ENCODE assay signal across 10 cellular contexts in genomic region chr16:56742030-56742984, GRCh38. TPM values are rescaled to one million over a fixed set of nuclear protein-coding genes. Genes with fewer than 3 reads are reported as not detected.
DNase-seq lines count a peak whose midpoint lies in the region; ATAC-seq lines count a peak whose summit lies in the region.
"Had no signal": no experiment of that assay in that cellular context is flagged by ENCODE, and none has a peak within 500 bp of the region (broad histone marks: within the 10 kb centered on the region; RNA-seq: fewer than 3 reads in every experiment).

No MANE protein-coding gene starts in this region.

- H3K79me1 ChIP-seq in mesendoderm (ENCODE audit: low read length): peaks cover 16% of the 10 kb centered on the region

- no peak overlapping the region for H3K4ac ChIP-seq in mesendoderm (ENCODE audit: low read depth, low read length)

- no CpG with 5 or more reads among the region's 5 CpGs for WGBS in mesendoderm (ENCODE audit: extremely low coverage, insufficient coverage, low lambda C conversion rate)

- H3K18ac ChIP-seq in mesendoderm (ENCODE audit: low read length): peak overlapping the region; percentile 80

- no peak overlapping the region for H3K27ac ChIP-seq in mesendoderm (ENCODE audit: low read depth, low read length)

- peaks cover 34% of the 10 kb centered on the region for H3K79me2 ChIP-seq in mesendoderm (ENCODE audit: control insufficient read depth, insufficient read depth, low read length)

- no peak overlapping the region for H2AK5ac ChIP-seq in mesendoderm (ENCODE audit: low read length)

- H4K5ac ChIP-seq in mesendoderm (ENCODE audit: low read length): no peak overlapping the region

- H3K23ac ChIP-seq in mesendoderm (ENCODE audit: low read length): no peak overlapping the region

- peaks cover 4% of the 10 kb centered on the region for H3K4me1 ChIP-seq in mesendoderm (ENCODE audit: control insufficient read depth, low read depth, low read length)

- no peak overlapping the region for H3K56ac ChIP-seq in mesendoderm (ENCODE audit: low read length)

- H3K27me3 ChIP-seq in mesendoderm (ENCODE audit: insufficient read depth, low read length, poor library complexity): no peaks in the 10 kb centered on the region

- H4K8ac ChIP-seq in mesendoderm (ENCODE audit: low read depth, low read length): no peak overlapping the region

- no peak overlapping the region for H3K4me2 ChIP-seq in mesendoderm (ENCODE audit: low read length)

- no peak overlapping the region for H3K9ac ChIP-seq in mesendoderm (ENCODE audit: low read length)

- DNase-seq in AG08396 (ENCODE audit: low spot score) (peak; percentile 69), HT1080 (ENCODE audit: low read depth) (peak; percentile 89), brain pericyte (ENCODE audit: low read depth, low spot score) (peak; percentile 12), mesendoderm (peak; percentile 43), cerebellar nuclear complex (lab: John Stamatoyannopoulos, UW) (no peak), T1000 (lab: John Stamatoyannopoulos, UW) (no peak)
- DNase-seq: activated CD4-positive, alpha-beta memory T cell treated with anti-CD3 and anti-CD28 coated beads for 36 hours; NCI-H82 had no signal

- H3K36me3 ChIP-seq in mesendoderm (ENCODE audit: control insufficient read depth, insufficient read depth, low read length): no peaks in the 10 kb centered on the region

- H3K4me3 ChIP-seq in mesendoderm (ENCODE audit: low read length): no peak overlapping the region

- no peak overlapping the region for H2BK15ac ChIP-seq in mesendoderm (replicated peaks; ENCODE audit: low read depth)

- ATAC-seq in GM19395 (IDR thresholded peaks at IDR 0.05; ENCODE audit: unreplicated experiment): no peak
- ATAC-seq in HG03354 (IDR thresholded peaks at IDR 0.05; ENCODE audit: poor library complexity, severe bottlenecking, unreplicated experiment): no peak

- H2BK5ac ChIP-seq in mesendoderm (ENCODE audit: low read length): no peak overlapping the region

- no peak overlapping the region for H2BK120ac ChIP-seq in mesendoderm (ENCODE audit: low read depth, low read length)

RNA-seq across cellular contexts. Expression of gene NUP93, which starts 12.4 kb away (rescaled TPM):
- 115 and 119 TPM in 2 replicates for total RNA-seq in HT1080 (2014; rRNA removed; shearing (Covaris generic))
- polyA plus RNA-seq in HT1080 (2015; cell fraction: cytosol; rRNA removed): 51.1 and 53.6 TPM in 2 replicates
- polyA plus RNA-seq in HT1080 (2015; cell fraction: nucleus; rRNA removed): 109 and 111 TPM in 2 replicates
- 132 TPM for polyA plus RNA-seq in mesendoderm (2013, experiment 1 of 2)
- 134 TPM for polyA plus RNA-seq in mesendoderm (2013, experiment 2 of 2)

Comparison
In these comparisons a context has a peak if more than half of its experiments do, and no peak if none do; other contexts are left out.
1. DNase-seq: peak in AG08396 (single experiment), HT1080 (single experiment), brain pericyte (single experiment) and mesendoderm (single experiment); none in cerebellar nuclear complex (0 of 2) and T1000 (single experiment).